In genomic region chr4:8886625-8887406, GRCh38 we compare ENCODE assay signal across 15 cellular contexts. TPM values are rescaled to one million over a fixed set of nuclear protein-coding genes. Genes with fewer than 3 reads are reported as not detected.
DNase-seq lines count a peak whose midpoint lies in the region; ATAC-seq, FAIRE-seq and TF ChIP-seq lines count a peak whose summit lies in the region.
"Had no signal": no experiment of that assay in that cellular context is flagged by ENCODE, and none has a peak within 500 bp of the region (broad histone marks: within the 10 kb centered on the region; RNA-seq: fewer than 3 reads in every experiment).

No MANE protein-coding gene starts in this region.

- H3K4me2 ChIP-seq in A549 (no peak overlapping the region), PC-9 (no peak overlapping the region)

- CTCF ChIA-PET in A549 (lab: Yijun Ruan, JAX) (interaction anchor here (0.9 to 3.1 kb wide), 7 partner anchors 30 to 222 kb away, joined by 3 to 15 read pairs (median 3); no protein-coding TSS in a partner anchor), PC-9 (lab: Charles Lee) (no interaction called here)

- H3K36me3 ChIP-seq in PC-9 (ENCODE audit: low read depth) (no peaks in the 10 kb centered on the region), tibial nerve (no peaks in the 10 kb centered on the region)

- no peak for TF ChIP-seq POLR2A in A549 (IDR thresholded peaks at IDR 0.05; ENCODE audit: low read length)
- no peak for TF ChIP-seq POLR2A in tibial nerve (IDR thresholded peaks at IDR 0.05)

- H3K27ac ChIP-seq in A549 (no peak overlapping the region), PC-9 (no peak overlapping the region), tibial nerve (no peak overlapping the region)

- DNase-seq in A549 (ENCODE audit: low read depth in 1 of 2, low spot score in 1 of 2) (no peak), PC-9 (no peak), fibroblast of mammary gland (ENCODE audit: low read depth) (peak; percentile 5), tibial nerve (ENCODE audit: low spot score in 2 of 2) (no peak), cerebellar nuclear complex (lab: John Stamatoyannopoulos, UW) (no peak)
- no peak for DNase-seq in stimulated activated CD4-positive, alpha-beta T cell treated with anti-CD3 and anti-CD28 coated beads, Interleukin-4, amount 100 ng/mL, for 24 hours
- DNase-seq: GF-D8; GOT3; hippocampal formation; NCI-H1436; NCI-H524 treated with DMSO at 0.1 percent for 48 hours; stimulated activated CD4-positive, alpha-beta T cell treated with anti-CD3 and anti-CD28 coated beads, Interleukin-1b, Interleukin-23, amount 100 ng/mL, for 48 hours; stimulated activated naive B cell treated with anti-CD40 and anti-IgM and Interleukin-4, amounts not matched to agents 10 μg/mL and 1 μg/mL and 100 μg/mL, for 72 hours had no signal

- no peak overlapping the region for H2AFZ ChIP-seq in PC-9

- H4K20me1 ChIP-seq in PC-9 (ENCODE audit: insufficient read depth), result no peaks in the 10 kb centered on the region

- H3K4me1 ChIP-seq in A549 (no peaks in the 10 kb centered on the region), PC-9 (replicated peaks; ENCODE audit: insufficient read depth) (no peaks in the 10 kb centered on the region), tibial nerve (peaks cover 0 to 3% (median 0%) of the 10 kb centered on the region in 4 donors)

- TF ChIP-seq EP300 in A549 (IDR thresholded peaks at IDR 0.05) (no peak), tibial nerve (IDR thresholded peaks at IDR 0.05) (no peak)

- H3K9me2 ChIP-seq in PC-9 (ENCODE audit: insufficient read depth), result no peaks in the 10 kb centered on the region

- no peaks in the 10 kb centered on the region for H3F3A ChIP-seq in PC-9 (ENCODE audit: insufficient read depth, low read depth)

- POLR2A ChIA-PET in A549 (lab: Yijun Ruan, JAX) (no interaction called here), PC-9 (lab: Charles Lee; ENCODE audit: unreplicated experiment) (no interaction called here)

- WGBS in A549 (ENCODE audit: missing lambda C conversion rate), result 76% methylated on average over 9 of the region's 10 CpGs
- WGBS in tibial nerve, 2 donors, result 88 to 92% methylated on average over 10 of the region's 10 CpGs

- 0 out of 3 replicates have a peak, but pooled peaks cover 2% of the 10 kb centered on the region for H3K9me3 ChIP-seq in A549
- H3K9me3 ChIP-seq in PC-9 (ENCODE audit: insufficient read depth, low read depth), result no peaks in the 10 kb centered on the region
- peaks cover 0 to 21% (median 0%) of the 10 kb centered on the region in 4 donors for H3K9me3 ChIP-seq in tibial nerve

- H3K27me3 ChIP-seq in PC-9 (ENCODE audit: insufficient read depth, low read depth), result peaks cover 65% of the 10 kb centered on the region
- peaks cover 0 to 35% of the 10 kb centered on the region in 2 donors for H3K27me3 ChIP-seq in tibial nerve

- intact Hi-C loops in PC-9 (cut with micrococcal nuclease; ENCODE audit: unreplicated experiment), result no loop called here

- H3K4me3 ChIP-seq in A549 (no peak overlapping the region), PC-9 (no peak overlapping the region), fibroblast of mammary gland (ENCODE audit: control insufficient read depth, low read depth, low read length) (no peak overlapping the region), tibial nerve (no peak overlapping the region)

- BruUV-seq in PC-9 (replicated peaks; lab: Mats Ljungman, UMichigan), result no TSS peak

- TF ChIP-seq RAD21 in A549 (conservative IDR thresholded peaks at IDR 0.05 in 1 of 2, IDR thresholded peaks at IDR 0.05 in 1 of 2), result no peak

- no peaks in the 10 kb centered on the region for H3K79me2 ChIP-seq in PC-9 (ENCODE audit: low read depth)

- TF ChIP-seq CTCF in A549 (IDR thresholded peaks at IDR 0.05) (peak; percentile 18; the same call in 1 of the 3 replicates), GM12873 (IDR thresholded peaks at IDR 0.05; ENCODE audit: insufficient read depth, low read depth, low read length, missing control alignments) (peak; percentile 56), PC-9 (conservative IDR thresholded peaks at IDR 0.05) (peak; percentile 58), fibroblast of mammary gland (conservative IDR thresholded peaks at IDR 0.05; ENCODE audit: control insufficient read depth, insufficient read depth, low read depth, low read length) (peak; percentile 32), tibial nerve (IDR thresholded peaks at IDR 0.05) (peak in 1 of 5 experiments; percentile 6)

- no peak for FAIRE-seq in A549 (lab: Jason Lieb, UNC)

- no peak for ATAC-seq in A549
- no peak for ATAC-seq in HG02571 (IDR thresholded peaks at IDR 0.05; ENCODE audit: unreplicated experiment)
- ATAC-seq: stimulated activated naive B cell treated with anti-CD40 and anti-IgM and Interleukin-4, amounts not matched to agents 10 μg/mL and 1 μg/mL and 100 μg/mL, for 72 hours had no signal

TF ChIP-seq in A549, 52 proteins besides CTCF, POLR2A, EP300 and RAD21:
- TF ChIP-seq KDM5A (IDR thresholded peaks at IDR 0.05), result no peak
- no peak for TF ChIP-seq MAFK (IDR thresholded peaks at IDR 0.05; ENCODE audit: partially characterized antibody)

RNA-seq across cellular contexts. Expression of gene HMX1, which starts 15.2 kb away (rescaled TPM):
- not detected in 2 replicates for polyA plus RNA-seq in A549 (2011; rRNA removed)
- polyA plus RNA-seq in A549 (2012; cell fraction: cytosol; rRNA removed), result 0.04 and 0.06 TPM in 2 replicates
- polyA plus RNA-seq in A549 (2012; cell fraction: nucleus; rRNA removed), result 0.06 and 0.07 TPM in 2 replicates
- polyA plus RNA-seq in A549 (2017; fragmentation: RNase III; extraction: RNeasy Plus Mini Kit Qiagen cat#74134 plus additional on column Dnase treatment), result 0.06 to 0.08 TPM in 2 of 3 replicates, not detected in the other
- not detected in 2 replicates for polyA minus RNA-seq in A549 (2011; rRNA and poly(A)+ RNA removed)
- not detected in 2 replicates for total RNA-seq in PC-9 (2021)
- total RNA-seq in tibial nerve, result under 1 TPM in 1 of 4 donors, not detected in 3; 0.21 TPM
